In the genomic region with DNA sequence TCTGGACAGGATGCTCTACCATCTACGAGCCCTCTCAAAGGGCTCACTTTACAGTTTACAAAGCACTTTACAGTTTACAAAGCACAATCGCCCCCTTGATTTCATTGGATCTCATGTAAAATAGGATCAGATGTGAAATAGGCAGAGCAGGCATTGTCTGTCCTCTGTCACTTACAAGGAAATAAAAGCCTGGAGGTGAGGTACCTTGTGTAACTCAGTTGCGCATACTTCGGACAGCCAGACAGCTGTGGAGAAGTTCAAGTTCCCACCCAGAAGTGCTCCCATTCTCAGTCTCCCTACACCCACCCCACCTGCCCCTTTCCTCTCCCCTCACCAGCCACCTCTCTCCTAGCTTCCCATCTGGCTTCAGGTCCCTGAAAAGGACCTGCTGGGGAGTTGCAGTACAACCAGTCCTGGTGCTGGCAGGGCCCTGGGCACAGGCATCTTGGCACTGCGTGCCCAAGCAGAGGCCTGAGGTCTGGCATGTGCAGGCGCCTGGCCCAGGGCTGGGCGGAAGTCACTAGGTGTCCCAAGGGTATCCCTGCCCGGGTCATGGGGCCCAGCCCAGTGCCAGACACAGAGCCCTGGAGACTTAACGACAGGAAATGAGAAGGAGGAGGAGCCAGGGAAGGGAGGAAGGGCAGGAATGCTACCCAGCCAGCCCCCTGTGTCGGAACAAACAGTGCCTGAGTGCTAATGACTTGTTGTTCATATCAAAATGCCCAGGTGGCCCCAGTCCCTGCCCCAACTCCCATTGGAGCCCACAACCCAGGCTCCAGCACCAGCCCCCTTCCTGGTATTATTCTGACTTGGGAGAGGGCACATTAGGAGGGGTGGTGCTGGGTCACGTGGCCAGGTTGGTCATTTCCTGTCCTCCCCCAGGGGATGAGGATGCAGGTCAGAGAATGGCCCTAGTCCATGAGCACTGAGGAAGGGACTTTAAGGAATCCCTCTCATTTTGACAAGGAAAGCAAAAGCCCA, we compare ENCODE assay signal across 9 cellular contexts. TPM values are rescaled to one million over a fixed set of nuclear protein-coding genes. Genes with fewer than 3 reads are reported as not detected.
DNase-seq lines count a peak whose midpoint lies in the region; ATAC-seq and TF ChIP-seq lines count a peak whose summit lies in the region.
"Had no signal": no experiment of that assay in that cellular context is flagged by ENCODE, and none has a peak within 500 bp of the region (broad histone marks: within the 10 kb centered on the region; RNA-seq: fewer than 3 reads in every experiment).

No MANE protein-coding gene starts in this region.

- no peaks in the 10 kb centered on the region for H3K9me3 ChIP-seq in SJSA1 (replicated peaks)
- H3K9me3 ChIP-seq in psoas muscle = no peaks in the 10 kb centered on the region

- H3K4me3 ChIP-seq in SJSA1 (no peak overlapping the region), psoas muscle (peak overlapping the region; percentile 34)

- H3K27me3 ChIP-seq in SJSA1 (replicated peaks) (no peaks in the 10 kb centered on the region), psoas muscle (ENCODE audit: insufficient read depth in 3 of 3, low read length in 2 of 3) (no peaks in the 10 kb centered on the region)

- peak; percentile 65 for DNase-seq in ELR (ENCODE audit: low read depth)
- peak in 1 of 2 experiments; percentile 51 for DNase-seq in SJSA1 (ENCODE audit: low read depth in 1 of 2, low spot score in 2 of 2)
- DNase-seq in Right ventricle myocardium superior = peak; percentile 94
- peak; percentile 86 to 96 for DNase-seq in psoas muscle
- no peak for DNase-seq in Kasumi-1 (lab: John Stamatoyannopoulos, UW)
- no peak for DNase-seq in NCI-H187 (lab: John Stamatoyannopoulos, UW)
- no peak for DNase-seq in NCI-H82 treated with DMSO at 0.1 percent for 48 hours (lab: John Stamatoyannopoulos, UW; ENCODE audit: unreplicated experiment)
- DNase-seq in NCI-H345 (lab: John Stamatoyannopoulos, UW) = no peak
- DNase-seq: MM.1S had no signal

- H3K36me3 ChIP-seq in SJSA1 (no peaks in the 10 kb centered on the region), psoas muscle (ENCODE audit: insufficient read depth in 1 of 2, low read depth in 1 of 2) (peaks cover 0 to 3% of the 10 kb centered on the region in 2 donors)

- no peak for TF ChIP-seq CTCF in psoas muscle (IDR thresholded peaks at IDR 0.05)

- H3K27ac ChIP-seq in SJSA1 = peak overlapping the region; percentile 61
- peak overlapping the region; percentile 89 for H3K27ac ChIP-seq in psoas muscle

- peak; percentile 91 for ATAC-seq in Right ventricle myocardium superior (ENCODE audit: poor library complexity)
- ATAC-seq in psoas muscle = peak; percentile 95 to 98 (median 95)

- WGBS in psoas muscle, 3 donors = 27 to 30% (median 29%) methylated on average over 11 of the region's 11 CpGs

- H3K4me1 ChIP-seq in SJSA1 (replicated peaks) (peaks cover 27% of the 10 kb centered on the region), psoas muscle (peaks cover 38% of the 10 kb centered on the region)

- intact Hi-C loops in Right ventricle myocardium superior (cut with DNase I) = no loop called here
- intact Hi-C loops in psoas muscle (cut with DNase I) = no loop called here

RNA-seq across cellular contexts. Expression of gene RAPGEF3, which starts 5.4 kb away (rescaled TPM):
- total RNA-seq in SJSA1 (2014; rRNA removed; shearing (Covaris generic)) = 0.38 and 1.1 TPM in 2 replicates
- 30.6 TPM for total RNA-seq in Right ventricle myocardium superior
- 10 to 100 TPM in 2 of 4 donors, 1 to 10 TPM in 2; 5.1 to 28.8 (median 11.7) TPM for total RNA-seq in psoas muscle
- polyA plus RNA-seq in psoas muscle = 10 to 100 TPM; 11.7 to 29.9 (median 15.0) TPM

RNA-seq across cellular contexts. Expression of gene SLC48A1, which starts 19.7 kb away (rescaled TPM):
- total RNA-seq in SJSA1 (2014; rRNA removed; shearing (Covaris generic)) = 3.6 and 4.3 TPM in 2 replicates
- total RNA-seq in Right ventricle myocardium superior (26.8 TPM), psoas muscle (10 to 100 TPM; 21.8 to 28.7 (median 27.3) TPM)
- 10 to 100 TPM; 12.7 to 23.5 (median 19.6) TPM for polyA plus RNA-seq in psoas muscle

RNA-seq across cellular contexts. Expression of gene ENDOU, which starts 28.0 kb away (rescaled TPM):
- total RNA-seq in SJSA1 (2014; rRNA removed; shearing (Covaris generic)) = not detected in 2 replicates
- total RNA-seq in Right ventricle myocardium superior (0.11 TPM), psoas muscle (under 1 TPM in 2 of 4 donors, not detected in 2; 0.13 to 0.15 TPM)
- under 1 TPM in 2 of 3 donors, not detected in 1; 0.25 to 0.82 TPM for polyA plus RNA-seq in psoas muscle

RNA-seq across cellular contexts. Expression of gene RPAP3, which starts 47.5 kb away (rescaled TPM):
- total RNA-seq in SJSA1 (2014; rRNA removed; shearing (Covaris generic)) = 25.7 and 27.6 TPM in 2 replicates
- total RNA-seq in Right ventricle myocardium superior = 22.7 TPM
- total RNA-seq in psoas muscle = 10 to 100 TPM; 24.1 to 28.5 (median 27.4) TPM
- polyA plus RNA-seq in psoas muscle = 10 to 100 TPM; 18.8 to 43.2 (median 20.9) TPM

Comparison
In these comparisons a context has a peak if more than half of its experiments do, and no peak if none do; other contexts are left out.
1. DNase-seq: peak in ELR (single experiment), Right ventricle myocardium superior (single experiment) and psoas muscle (2 of 2); none in Kasumi-1 (0 of 2), NCI-H187 (0 of 2), NCI-H82 treated with DMSO at 0.1 percent for 48 hours (single experiment) and NCI-H345 (single experiment).